Comparison of ENCODE assay signal across 8 cellular contexts in genomic region chr10:32332299-32332750, GRCh38. TPM values are rescaled to one million over a fixed set of nuclear protein-coding genes. Genes with fewer than 3 reads are reported as not detected.
A peak's percentile ranks its signal among the peaks of the same experiment; 100 is the strongest.
DNase-seq lines count a peak whose midpoint lies in the region; ATAC-seq and TF ChIP-seq lines count a peak whose summit lies in the region.

No MANE protein-coding gene starts in this region.

- H3K4me2 ChIP-seq in osteoblast (ENCODE audit: insufficient read depth, low read length): no peak overlapping the region

- 21 to 34% methylated on average over 3 of the region's 3 CpGs for WGBS in heart right ventricle, 2 donors

- H3K4me1 ChIP-seq in BE2C (peaks cover 11% of the 10 kb centered on the region; the same call in 1 of the 2 replicates), heart right ventricle (peaks cover 20 to 100% (median 98%) of the 10 kb centered on the region in 9 donors), osteoblast (ENCODE audit: insufficient read depth, low read length) (peaks cover 9% of the 10 kb centered on the region)

- peaks cover 95% of the 10 kb centered on the region for H4K20me1 ChIP-seq in osteoblast (ENCODE audit: insufficient read depth, low read length)

- H3K27ac ChIP-seq in heart right ventricle: peak overlapping the region in 4 of 10 donors; percentile 6 to 52 (median 16)
- no peak overlapping the region for H3K27ac ChIP-seq in osteoblast (ENCODE audit: low read depth, low read length)

- H2AFZ ChIP-seq in osteoblast (ENCODE audit: low read length): no peak overlapping the region

- ATAC-seq in GM19468 (IDR thresholded peaks at IDR 0.05; ENCODE audit: extremely low read depth, unreplicated experiment): peak; percentile 89
- ATAC-seq in heart right ventricle: peak in 7 of 8 donors; percentile 34 to 76 (median 56)

- no peak overlapping the region for H3K4me3 ChIP-seq in BE2C (ENCODE audit: low read depth, low read length)
- no peak overlapping the region for H3K4me3 ChIP-seq in heart right ventricle
- no peak overlapping the region for H3K4me3 ChIP-seq in osteoblast (ENCODE audit: insufficient read depth, low read length)

- H3K9me3 ChIP-seq in BE2C (no peaks in the 10 kb centered on the region), heart right ventricle (no peaks in the 10 kb centered on the region), osteoblast (ENCODE audit: low read depth, low read length) (no peaks in the 10 kb centered on the region)

- DNase-seq in BE2C (peak; percentile 43), HT-29 (ENCODE audit: low spot score) (peak; percentile 41), activated T-cell treated with anti-CD3 and anti-CD28 coated beads for 48 hours (ENCODE audit: low read depth) (peak; percentile 74), heart right ventricle (no peak), cerebellum (ENCODE audit: low spot score) (no peak), osteoblast (ENCODE audit: insufficient read length, low spot score, missing footprints) (no peak)
- peak; percentile 60 to 83 (median 64) for DNase-seq in stimulated activated CD4-positive, alpha-beta T cell treated with anti-CD3 and anti-CD28 coated beads, TNF-alpha, amount 100 ng/mL, for 48 hours (ENCODE audit: low read depth in 3 of 3)

- H3K27me3 ChIP-seq in BE2C (no peaks in the 10 kb centered on the region), heart right ventricle (no peaks in the 10 kb centered on the region), osteoblast (ENCODE audit: insufficient read depth, low read length) (no peaks in the 10 kb centered on the region)

- H3K36me3 ChIP-seq in BE2C: no peaks in the 10 kb centered on the region; the same call in 1 of the 2 replicates
- no peaks in the 10 kb centered on the region for H3K36me3 ChIP-seq in heart right ventricle
- no peaks in the 10 kb centered on the region for H3K36me3 ChIP-seq in osteoblast (ENCODE audit: insufficient read depth, low read length)

- peaks cover 99% of the 10 kb centered on the region for H3K79me2 ChIP-seq in osteoblast (ENCODE audit: insufficient read depth, low read length)

- TF ChIP-seq CTCF in BE2C (IDR thresholded peaks at IDR 0.05; ENCODE audit: low read depth, low read length) (no peak), heart right ventricle (IDR thresholded peaks at IDR 0.05) (no peak), osteoblast (IDR thresholded peaks at IDR 0.05; ENCODE audit: extremely low read depth, low read depth, low read length) (no peak)

- intact Hi-C loops in heart right ventricle (cut with DNase I): no loop called here

RNA-seq across cellular contexts. Expression of gene EPC1, which starts 14.6 kb away (rescaled TPM):
- polyA plus RNA-seq in BE2C (2012; ENCODE audit: insufficient read depth, insufficient read length, low read depth): 43.5 TPM
- 68.2 and 94.9 TPM in 2 replicates for total RNA-seq in HT-29 (2014; rRNA removed; shearing (Covaris generic))
- 10 to 100 TPM; 16.3 to 25.4 (median 19.5) TPM for total RNA-seq in heart right ventricle
- polyA plus RNA-seq in heart right ventricle: 10 to 100 TPM in 1 of 2 donors, 1 to 10 TPM in 1; 8.4 to 18.8 TPM
- 118 TPM for total RNA-seq in cerebellum
- total RNA-seq in osteoblast: 30.8 and 32.4 TPM in 2 replicates

Comparison
In these comparisons a context has a peak if more than half of its experiments do, and no peak if none do; other contexts are left out.
1. DNase-seq: peak in BE2C (single experiment), HT-29 (single experiment), activated T-cell treated with anti-CD3 and anti-CD28 coated beads for 48 hours (single experiment) and stimulated activated CD4-positive, alpha-beta T cell treated with anti-CD3 and anti-CD28 coated beads, TNF-alpha, amount 100 ng/mL, for 48 hours (3 of 3); none in heart right ventricle (0 of 2), cerebellum (single experiment) and osteoblast (single experiment).